Comparison of ENCODE assay signal across 19 cellular contexts in the genomic region with DNA sequence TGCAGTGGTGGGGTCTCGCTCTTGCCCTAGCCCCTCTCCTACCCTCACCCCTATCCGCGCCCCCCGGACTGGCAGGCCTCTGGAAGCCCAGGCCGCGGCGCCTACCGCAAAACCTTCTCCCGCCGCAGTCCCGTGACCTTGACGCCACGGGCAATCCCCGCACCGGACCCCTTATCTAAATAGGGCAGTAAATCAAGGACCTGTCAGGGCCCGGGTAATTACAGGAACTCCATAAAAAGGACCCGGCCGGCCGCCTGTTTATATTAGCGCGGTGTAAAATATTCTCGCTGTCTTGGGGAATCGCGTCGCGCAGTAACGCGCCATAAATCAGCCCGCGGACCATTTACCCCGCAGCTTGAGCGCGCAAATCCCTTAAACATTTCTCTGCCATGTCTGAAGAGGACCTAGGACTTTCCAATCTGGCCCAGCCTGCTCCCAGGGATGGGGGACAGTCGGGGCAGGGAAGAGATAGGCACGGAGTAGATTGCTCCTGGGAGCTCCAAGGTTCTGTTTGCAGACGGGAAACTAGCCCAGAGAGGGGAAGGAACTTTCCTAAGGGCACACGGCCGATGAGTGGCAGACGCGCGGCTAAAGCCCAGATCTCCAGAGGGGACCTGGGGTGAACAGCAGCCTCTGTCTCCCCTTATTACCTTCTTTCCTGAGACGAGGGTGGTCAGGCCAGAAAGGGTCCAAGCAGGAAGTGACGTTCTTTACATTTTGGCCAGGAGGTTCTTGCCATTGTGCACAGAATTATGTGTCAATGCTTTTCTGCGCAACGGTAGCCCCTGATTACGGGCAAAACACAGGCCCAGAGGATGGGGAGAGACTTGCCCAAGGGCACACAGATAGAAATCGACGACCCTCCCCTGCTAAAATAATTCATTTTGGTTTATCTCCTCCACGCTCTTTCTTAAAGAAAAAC. TPM values are rescaled to one million over a fixed set of nuclear protein-coding genes. Genes with fewer than 3 reads are reported as not detected.
A peak's percentile ranks its signal among the peaks of the same experiment; 100 is the strongest.
DNase-seq lines count a peak whose midpoint lies in the region; ATAC-seq and TF ChIP-seq lines count a peak whose summit lies in the region.
"Had no signal": no experiment of that assay in that cellular context is flagged by ENCODE, and none has a peak within 500 bp of the region (broad histone marks: within the 10 kb centered on the region; RNA-seq: fewer than 3 reads in every experiment).

No MANE protein-coding gene starts in this region.

- no peaks in the 10 kb centered on the region for H3K36me3 Mint-ChIP-seq in CD4-positive, CD25-positive, alpha-beta regulatory T cell
- no peaks in the 10 kb centered on the region for H3K36me3 Mint-ChIP-seq in nephron (ENCODE audit: low read depth)
- H3K36me3 Mint-ChIP-seq in effector memory CD8-positive, alpha-beta T cell (ENCODE audit: insufficient read depth), result no peaks in the 10 kb centered on the region
- H3K36me3 Mint-ChIP-seq: immature natural killer cell had no signal

- peaks cover 0 to 27% (median 14%) of the 10 kb centered on the region in 4 donors for H3K4me1 Mint-ChIP-seq in CD4-positive, CD25-positive, alpha-beta regulatory T cell
- H3K4me1 Mint-ChIP-seq in nephron, result peaks cover 28% of the 10 kb centered on the region
- H3K4me1 Mint-ChIP-seq in effector memory CD8-positive, alpha-beta T cell (ENCODE audit: low read depth in 2 of 2), result peaks cover 8 to 12% of the 10 kb centered on the region in 2 donors

- H3K9me3 ChIP-seq in CD4-positive, CD25-positive, alpha-beta regulatory T cell (ENCODE audit: control insufficient read depth in 2 of 2, low read length in 2 of 2), result no peaks in the 10 kb centered on the region
- H3K9me3 ChIP-seq: gastrocnemius medialis, thyroid gland had no signal

- no peak overlapping the region for H3K4me3 ChIP-seq in CD4-positive, CD25-positive, alpha-beta regulatory T cell (ENCODE audit: low read depth, low read length)
- H3K4me3 ChIP-seq in fibroblast of villous mesenchyme (ENCODE audit: low read depth, low read length), result no peak overlapping the region
- H3K4me3 ChIP-seq: coronary artery, thyroid gland had no signal

- peaks cover 68% of the 10 kb centered on the region for H3K27me3 ChIP-seq in CD4-positive, CD25-positive, alpha-beta regulatory T cell (ENCODE audit: control insufficient read depth, insufficient read depth, low read length)

- POLR2A ChIA-PET in HEK293T (lab: Yijun Ruan, JAX), result interaction anchor here (1.4 to 2.3 kb wide), 4 partner anchors 9 to 444 kb away, joined by 4 to 6 read pairs (median 4); partner anchors contain the start of genes FAM114A2 and MFAP3

- TF ChIP-seq CTCF in fibroblast of villous mesenchyme (IDR thresholded peaks at IDR 0.05; ENCODE audit: insufficient read depth, low read depth, low read length) (no peak), nephron (IDR thresholded peaks at IDR 0.05; ENCODE audit: unreplicated experiment in 3 of 3) (no peak)

- peaks cover 0 to 6% (median 0%) of the 10 kb centered on the region in 7 donors for H3K9me3 Mint-ChIP-seq in CD4-positive, CD25-positive, alpha-beta regulatory T cell
- H3K9me3 Mint-ChIP-seq in nephron, result no peaks in the 10 kb centered on the region
- H3K9me3 Mint-ChIP-seq in effector memory CD8-positive, alpha-beta T cell, result no peaks in the 10 kb centered on the region
- H3K9me3 Mint-ChIP-seq: HFFc6, immature natural killer cell had no signal

- H3K4me3 Mint-ChIP-seq in CD4-positive, CD25-positive, alpha-beta regulatory T cell, result peak overlapping the region in 3 of 4 donors; percentile 23 to 53 (median 32)
- H3K4me3 Mint-ChIP-seq in nephron, result peak overlapping the region in 2 of 3 experiments; percentile 9 to 65
- no peak overlapping the region for H3K4me3 Mint-ChIP-seq in effector memory CD8-positive, alpha-beta T cell
- H3K4me3 Mint-ChIP-seq: HFFc6, immature natural killer cell had no signal

- no peak for ATAC-seq in CD4-positive, CD25-positive, alpha-beta regulatory T cell (ENCODE audit: low read depth in 2 of 2)
- no peak for ATAC-seq in effector memory CD8-positive, alpha-beta T cell (replicated peaks)
- ATAC-seq: gastrocnemius medialis had no signal

- no peak for DNase-seq in CD4-positive, CD25-positive, alpha-beta regulatory T cell
- DNase-seq in HEK293T (ENCODE audit: extremely low spot score) (peak; percentile 68), fibroblast of villous mesenchyme (ENCODE audit: low read depth) (peak; percentile 38), NCI-H345 treated with DMSO at 0.1 percent for 48 hours (lab: John Stamatoyannopoulos, UW; ENCODE audit: unreplicated experiment) (no peak), NCI-H446 treated with DMSO at 0.1 percent for 48 hours (lab: John Stamatoyannopoulos, UW) (no peak)
- no peak for DNase-seq in effector memory CD8-positive, alpha-beta T cell
- DNase-seq in stimulated activated CD4-positive, alpha-beta T cell treated with anti-CD3 and anti-CD28 coated beads, Interleukin-15, amount 100 ng/mL, for 24 hours, result no peak
- DNase-seq: gastrocnemius medialis, HFFc6, immature natural killer cell, mammary epithelial cell, NCI-H1092, SW 1271, thyroid gland had no signal

- H3K4me1 ChIP-seq in CD4-positive, CD25-positive, alpha-beta regulatory T cell (ENCODE audit: control insufficient read depth, insufficient read depth, low read length, poor library complexity, severe bottlenecking), result peaks cover 25% of the 10 kb centered on the region

- no peaks in the 10 kb centered on the region for H3K36me3 ChIP-seq in CD4-positive, CD25-positive, alpha-beta regulatory T cell (ENCODE audit: control insufficient read depth, insufficient read depth, low read length)
- H3K36me3 ChIP-seq: gastrocnemius medialis, thyroid gland had no signal

- H3K27me3 Mint-ChIP-seq in CD4-positive, CD25-positive, alpha-beta regulatory T cell, result peaks cover 94% of the 10 kb centered on the region
- peaks cover 100% of the 10 kb centered on the region for H3K27me3 Mint-ChIP-seq in nephron (ENCODE audit: low read depth)
- H3K27me3 Mint-ChIP-seq in effector memory CD8-positive, alpha-beta T cell, result peaks cover 84 to 94% of the 10 kb centered on the region in 2 donors

- H3K27ac ChIP-seq in CD4-positive, CD25-positive, alpha-beta regulatory T cell (ENCODE audit: insufficient read depth, low read length, poor library complexity, severe bottlenecking), result no peak overlapping the region
- H3K27ac ChIP-seq: coronary artery, epithelial cell of prostate, gastrocnemius medialis, thyroid gland had no signal

- H3K27ac Mint-ChIP-seq in CD4-positive, CD25-positive, alpha-beta regulatory T cell, result peak overlapping the region in 1 of 3 donors; percentile 50
- no peak overlapping the region for H3K27ac Mint-ChIP-seq in nephron
- no peak overlapping the region for H3K27ac Mint-ChIP-seq in effector memory CD8-positive, alpha-beta T cell
- H3K27ac Mint-ChIP-seq: HFFc6, immature natural killer cell had no signal

- CTCF ChIA-PET in HEK293T (lab: Yijun Ruan, JAX), result interaction anchor here (3.3 kb wide), 1 partner anchor 38 kb away, joined by 16 read pairs; no protein-coding TSS in a partner anchor

TF ChIP-seq in HEK293T, 16 proteins besides CTCF, POLR2A, EP300 and RAD21:
- TF ChIP-seq, protein P1, sequence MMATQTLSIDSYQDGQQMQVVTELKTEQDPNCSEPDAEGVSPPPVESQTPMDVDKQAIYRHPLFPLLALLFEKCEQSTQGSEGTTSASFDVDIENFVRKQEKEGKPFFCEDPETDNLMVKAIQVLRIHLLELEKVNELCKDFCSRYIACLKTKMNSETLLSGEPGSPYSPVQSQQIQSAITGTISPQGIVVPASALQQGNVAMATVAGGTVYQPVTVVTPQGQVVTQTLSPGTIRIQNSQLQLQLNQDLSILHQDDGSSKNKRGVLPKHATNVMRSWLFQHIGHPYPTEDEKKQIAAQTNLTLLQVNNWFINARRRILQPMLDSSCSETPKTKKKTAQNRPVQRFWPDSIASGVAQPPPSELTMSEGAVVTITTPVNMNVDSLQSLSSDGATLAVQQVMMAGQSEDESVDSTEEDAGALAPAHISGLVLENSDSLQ (IDR thresholded peaks at IDR 0.05), result peak; percentile 97
- TF ChIP-seq BHLHE40 (IDR thresholded peaks at IDR 0.05; ENCODE audit: borderline replicate concordance), result no peak
- peak; percentile 23; the same call in 1 of the 2 replicates for TF ChIP-seq L3MBTL2 (conservative IDR thresholded peaks at IDR 0.05)
- peak; percentile 91; the same call in 1 of the 2 replicates for TF ChIP-seq CTBP1 (IDR thresholded peaks at IDR 0.05; ENCODE audit: borderline replicate concordance)
- no peak for TF ChIP-seq SUZ12 (IDR thresholded peaks at IDR 0.05)

RNA-seq across cellular contexts. Expression of gene HAND1, which starts 4.8 kb away (rescaled TPM):
- total RNA-seq in CD4-positive, CD25-positive, alpha-beta regulatory T cell, result not detected
- not detected for polyA plus RNA-seq in CD4-positive, CD25-positive, alpha-beta regulatory T cell
- total RNA-seq in fibroblast of villous mesenchyme, result not detected in 2 replicates
- total RNA-seq: gastrocnemius medialis, HFFc6, mammary epithelial cell, RPMI7951, skeletal muscle tissue, thyroid gland had no signal
- polyA plus RNA-seq: immature natural killer cell, mammary epithelial cell had no signal

RNA-seq across cellular contexts. Expression of gene SAP30L, which starts 37.0 kb away (rescaled TPM):
- 54.9 TPM for total RNA-seq in CD4-positive, CD25-positive, alpha-beta regulatory T cell
- 10 to 100 TPM; 30.9 to 47.3 (median 36.5) TPM for polyA plus RNA-seq in CD4-positive, CD25-positive, alpha-beta regulatory T cell
- total RNA-seq in fibroblast of villous mesenchyme, result 14.8 and 20.7 TPM in 2 replicates

Comparison
In these comparisons a context has a peak if more than half of its experiments do, and no peak if none do; other contexts are left out.
1. DNase-seq: peak in HEK293T (single experiment) and fibroblast of villous mesenchyme (single experiment); none in CD4-positive, CD25-positive, alpha-beta regulatory T cell (0 of 3), NCI-H345 treated with DMSO at 0.1 percent for 48 hours (single experiment), NCI-H446 treated with DMSO at 0.1 percent for 48 hours (single experiment), effector memory CD8-positive, alpha-beta T cell (0 of 3) and stimulated activated CD4-positive, alpha-beta T cell treated with anti-CD3 and anti-CD28 coated beads, Interleukin-15, amount 100 ng/mL, for 24 hours (single experiment).
2. H3K4me3 Mint-ChIP-seq: peak in CD4-positive, CD25-positive, alpha-beta regulatory T cell (3 of 4) and nephron (2 of 3); none in effector memory CD8-positive, alpha-beta T cell (0 of 2).